10 cellular contexts compared by ENCODE assay signal in the genomic region with DNA sequence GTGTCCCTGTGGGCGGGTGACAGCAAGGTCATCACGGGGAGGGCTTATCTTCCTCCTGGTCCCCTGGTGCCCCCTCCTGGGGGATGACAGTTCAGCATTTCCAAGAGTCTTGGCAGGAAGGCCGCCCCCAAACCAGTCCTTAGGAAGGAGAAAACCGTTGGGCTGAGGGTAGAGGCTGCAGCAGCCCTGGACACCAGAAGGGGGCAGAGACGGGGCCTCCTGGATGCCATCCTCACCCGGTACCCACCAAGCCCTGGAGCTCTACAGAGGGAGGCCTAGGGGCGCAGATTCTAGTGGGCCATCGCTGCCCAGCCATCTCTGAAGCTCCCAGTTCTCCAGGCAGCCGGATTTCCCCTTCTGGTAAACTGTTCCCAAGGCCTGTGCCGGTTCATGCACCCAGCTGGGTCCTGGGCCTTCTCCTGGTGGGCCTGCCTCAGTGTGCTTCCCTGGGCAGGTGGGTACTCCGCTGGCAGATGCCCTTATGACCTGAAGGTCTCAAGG. TPM values are rescaled to one million over a fixed set of nuclear protein-coding genes. Genes with fewer than 3 reads are reported as not detected.
DNase-seq lines count a peak whose midpoint lies in the region; ATAC-seq and TF ChIP-seq lines count a peak whose summit lies in the region.
"Had no signal": no experiment of that assay in that cellular context is flagged by ENCODE, and none has a peak within 500 bp of the region (broad histone marks: within the 10 kb centered on the region; RNA-seq: fewer than 3 reads in every experiment).

No MANE protein-coding gene starts in this region.

- no peaks in the 10 kb centered on the region for H3K9me3 ChIP-seq in Loucy (ENCODE audit: insufficient read depth, low read depth, low read length)
- H3K9me3 ChIP-seq: SJSA1 had no signal

- peak; percentile 16 to 24 for DNase-seq in NCI-H2081 (lab: John Stamatoyannopoulos, UW)
- DNase-seq in NCI-H2081 treated with DMSO at 0.1 percent for 48 hours (lab: John Stamatoyannopoulos, UW): no peak
- no peak for DNase-seq in activated naive CD4-positive, alpha-beta T cell treated with anti-CD3 and anti-CD28 coated beads, Interleukin-2, amount 50 U/mL, for 72 hours (ENCODE audit: low spot score in 2 of 2)
- DNase-seq in osteocyte (ENCODE audit: extremely low spot score, unreplicated experiment): peak; percentile 79
- no peak for DNase-seq in kidney glomerular epithelial cell (lab: John Stamatoyannopoulos, UW)
- DNase-seq: heart right ventricle had no signal

- H3K9ac ChIP-seq in Loucy (ENCODE audit: low read depth, low read length, poor library complexity, severe bottlenecking): no peak overlapping the region

- no peak overlapping the region for H3K4me2 ChIP-seq in Loucy (ENCODE audit: low read depth, low read length, poor library complexity, severe bottlenecking)

- no peak overlapping the region for H3K4me3 Mint-ChIP-seq in osteocyte (ENCODE audit: unreplicated experiment)

- no peaks in the 10 kb centered on the region for H3K4me1 ChIP-seq in Loucy (ENCODE audit: insufficient read depth, low read length, poor library complexity, severe bottlenecking)
- H3K4me1 ChIP-seq: heart right ventricle, SJSA1 had no signal

- no peak overlapping the region for H3K4me3 ChIP-seq in Loucy (ENCODE audit: low read length, poor library complexity, severe bottlenecking)
- H3K4me3 ChIP-seq: heart right ventricle, SJSA1 had no signal

- no peaks in the 10 kb centered on the region for H3K27me3 Mint-ChIP-seq in osteocyte (ENCODE audit: unreplicated experiment)

- H3K27ac Mint-ChIP-seq in activated naive CD4-positive, alpha-beta T cell treated with anti-CD3 and anti-CD28 coated beads, Interleukin-2, amount 50 U/mL, for 72 hours: no peak overlapping the region
- no peak overlapping the region for H3K27ac Mint-ChIP-seq in osteocyte (ENCODE audit: unreplicated experiment)

- TF ChIP-seq CTCF in Loucy (conservative IDR thresholded peaks at IDR 0.05; ENCODE audit: low read length): peak; percentile 51
- no peak for TF ChIP-seq CTCF in osteocyte (IDR thresholded peaks at IDR 0.05)

- H3K4me1 Mint-ChIP-seq in osteocyte (ENCODE audit: unreplicated experiment): no peaks in the 10 kb centered on the region

- H3K36me3 ChIP-seq in Loucy (ENCODE audit: insufficient read depth, low read length): no peaks in the 10 kb centered on the region
- H3K36me3 ChIP-seq: heart right ventricle, SJSA1 had no signal

- no peak overlapping the region for H2AFZ ChIP-seq in Loucy (ENCODE audit: low read length)

- H3F3A ChIP-seq in Loucy (ENCODE audit: low read depth): no peaks in the 10 kb centered on the region

- no peaks in the 10 kb centered on the region for H3K9me2 ChIP-seq in Loucy (replicated peaks; ENCODE audit: low read depth, low read length)

- peak; percentile 59 for ATAC-seq in activated naive CD4-positive, alpha-beta T cell treated with anti-CD3 and anti-CD28 coated beads, Interleukin-2, amount 50 U/mL, for 72 hours
- ATAC-seq in GM18867 (IDR thresholded peaks at IDR 0.05; ENCODE audit: unreplicated experiment) (no peak), GM21619 (IDR thresholded peaks at IDR 0.05; ENCODE audit: unreplicated experiment) (no peak)

- no peaks in the 10 kb centered on the region for H3K79me2 ChIP-seq in Loucy (ENCODE audit: insufficient read depth, low read length)

- no peaks in the 10 kb centered on the region for H3K27me3 ChIP-seq in Loucy (ENCODE audit: insufficient read depth, low read length, poor library complexity, severe bottlenecking)
- H3K27me3 ChIP-seq: heart right ventricle, SJSA1 had no signal

- H3K9me3 Mint-ChIP-seq in activated naive CD4-positive, alpha-beta T cell treated with anti-CD3 and anti-CD28 coated beads, Interleukin-2, amount 50 U/mL, for 72 hours: peaks cover 0 to 3% of the 10 kb centered on the region in 2 donors
- peaks cover 3% of the 10 kb centered on the region for H3K9me3 Mint-ChIP-seq in osteocyte (ENCODE audit: unreplicated experiment)

- no peaks in the 10 kb centered on the region for H3K36me3 Mint-ChIP-seq in activated naive CD4-positive, alpha-beta T cell treated with anti-CD3 and anti-CD28 coated beads, Interleukin-2, amount 50 U/mL, for 72 hours
- H3K36me3 Mint-ChIP-seq in osteocyte (ENCODE audit: unreplicated experiment): no peaks in the 10 kb centered on the region

- no peaks in the 10 kb centered on the region for H4K20me1 ChIP-seq in Loucy (ENCODE audit: insufficient read depth, low read length, poor library complexity, severe bottlenecking)

RNA-seq across cellular contexts. Expression of a gene that starts 14.8 kb away (rescaled TPM):
- 10 to 100 TPM in 1 of 2 donors, 1 to 10 TPM in 1; 6.2 to 10.1 TPM for total RNA-seq in activated naive CD4-positive, alpha-beta T cell treated with anti-CD3 and anti-CD28 coated beads, Interleukin-2, amount 50 U/mL, for 72 hours
- total RNA-seq in osteocyte: 10.0 and 11.4 TPM in 2 replicates

RNA-seq across cellular contexts. Expression of a gene that starts 40.4 kb away (rescaled TPM):
- 1 to 10 TPM; 3.2 to 4.5 TPM for total RNA-seq in activated naive CD4-positive, alpha-beta T cell treated with anti-CD3 and anti-CD28 coated beads, Interleukin-2, amount 50 U/mL, for 72 hours
- 3.3 TPM in 2 replicates for total RNA-seq in osteocyte

RNA-seq across cellular contexts. Expression of a gene that starts 52.8 kb away (rescaled TPM):
- total RNA-seq in activated naive CD4-positive, alpha-beta T cell treated with anti-CD3 and anti-CD28 coated beads, Interleukin-2, amount 50 U/mL, for 72 hours: 10 to 100 TPM; 11.0 to 13.2 TPM
- 19.6 and 22.2 TPM in 2 replicates for total RNA-seq in osteocyte

Comparison
In these comparisons a context has a peak if more than half of its experiments do, and no peak if none do; other contexts are left out.
1. DNase-seq: peak in NCI-H2081 (2 of 2) and osteocyte (single experiment); none in NCI-H2081 treated with DMSO at 0.1 percent for 48 hours (single experiment), activated naive CD4-positive, alpha-beta T cell treated with anti-CD3 and anti-CD28 coated beads, Interleukin-2, amount 50 U/mL, for 72 hours (0 of 2) and kidney glomerular epithelial cell (single experiment).
2. ATAC-seq: peak in activated naive CD4-positive, alpha-beta T cell treated with anti-CD3 and anti-CD28 coated beads, Interleukin-2, amount 50 U/mL, for 72 hours (2 of 2); none in GM18867 (single experiment) and GM21619 (single experiment).